ENCODE assay signal across 20 cellular contexts in genomic region chr11:48114740-48115139, GRCh38.
DNase-seq lines count a peak whose midpoint lies in the region; ATAC-seq, FAIRE-seq and TF ChIP-seq lines count a peak whose summit lies in the region.
"Had no signal": no experiment of that assay in that cellular context is flagged by ENCODE, and none has a peak within 500 bp of the region (broad histone marks: within the 10 kb centered on the region; RNA-seq: fewer than 3 reads in every experiment).

No MANE protein-coding gene starts in this region.

- H3K4me3 ChIP-seq in HepG2 (replicated peaks in 1 of 3; ENCODE audit: insufficient read depth in 1 of 3, low read depth in 2 of 3, low read length in 3 of 3) (no peak overlapping the region), right lobe of liver (no peak overlapping the region), GM12878 (no peak overlapping the region)
- H3K4me3 ChIP-seq: BLaER1, GM23338 had no signal

- ATAC-seq in HepG2 (no peak), right lobe of liver (no peak), GM12878 (no peak), HG02798 (IDR thresholded peaks at IDR 0.05; ENCODE audit: poor library complexity, unreplicated experiment) (no peak)
- ATAC-seq in stimulated activated effector memory CD8-positive, alpha-beta T cell treated with anti-CD3 and anti-CD28 coated beads, Interleukin-12 subunit alpha, Interleukin-12 subunit beta, amount 100 ng/mL, for 72 hours: no peak
- ATAC-seq: GM23338 had no signal

- intact Hi-C loops in HepG2 (cut with micrococcal nuclease; ENCODE audit: unreplicated experiment): loop anchor here (5.0 kb wide), 1 partner anchor 1883 kb away; no protein-coding TSS in a partner anchor
- intact Hi-C loops in right lobe of liver (cut with DNase I): loop anchor here in 1 of 2 donors (5.0 kb wide), 1 partner anchor 182 kb away; no protein-coding TSS in a partner anchor
- intact Hi-C loops in GM12878 (cut with micrococcal nuclease; ENCODE audit: unreplicated experiment): no loop called here

- H3K79me2 ChIP-seq in HepG2 (ENCODE audit: insufficient read depth, low read length): no peaks in the 10 kb centered on the region
- no peaks in the 10 kb centered on the region for H3K79me2 ChIP-seq in GM12878 (ENCODE audit: control insufficient read depth, insufficient read depth, low read length)

- WGBS in HepG2 (ENCODE audit: low lambda C conversion rate): 37% methylated on average over 1 of the region's 1 CpG
- WGBS in right lobe of liver (ENCODE audit: insufficient coverage, low coverage, low lambda C conversion rate, missing lambda C conversion rate): 83% methylated on average over 1 of the region's 1 CpG
- WGBS in GM12878 (ENCODE audit: insufficient coverage, insufficient replicate concordance, low lambda C conversion rate, missing lambda C conversion rate): 5% methylated on average over 1 of the region's 1 CpG

- BruUV-seq in HepG2 (replicated peaks; lab: Mats Ljungman, UMichigan) (no TSS peak), GM12878 (replicated peaks; lab: Mats Ljungman, UMichigan) (no TSS peak)

- peaks cover 13% of the 10 kb centered on the region for H3K9me3 Mint-ChIP-seq in stimulated activated effector memory CD8-positive, alpha-beta T cell treated with anti-CD3 and anti-CD28 coated beads, Interleukin-12 subunit alpha, Interleukin-12 subunit beta, amount 100 ng/mL, for 72 hours

- peaks cover 87% of the 10 kb centered on the region for H3K36me3 Mint-ChIP-seq in stimulated activated effector memory CD8-positive, alpha-beta T cell treated with anti-CD3 and anti-CD28 coated beads, Interleukin-12 subunit alpha, Interleukin-12 subunit beta, amount 100 ng/mL, for 72 hours

- TF ChIP-seq CTCF in HepG2 (CRISPR knock-in tag; IDR thresholded peaks at IDR 0.05) (no peak), right lobe of liver (IDR thresholded peaks at IDR 0.05) (no peak), GM12878 (IDR thresholded peaks at IDR 0.05 in 2 of 3, conservative IDR thresholded peaks at IDR 0.05 in 1 of 3; ENCODE audit: control insufficient read depth in 2 of 3, extremely low read depth in 1 of 3, insufficient read depth in 1 of 3, low read depth in 3 of 3, low read length in 3 of 3) (no peak)

- POLR2A ChIA-PET in HepG2 (lab: Yijun Ruan, JAX): no interaction called here
- POLR2A ChIA-PET in GM12878 (lab: Charles Lee): no interaction called here

- DNase-seq in NCI-H2171 treated with DMSO at 0.1 percent for 48 hours (lab: John Stamatoyannopoulos, UW) (peak; percentile 9), NCI-H2171 (lab: John Stamatoyannopoulos, UW) (no peak), HepG2 (ENCODE audit: low spot score) (no peak), right lobe of liver (no peak), GM12878 (ENCODE audit: low read depth, low spot score) (no peak), COLO829 (ENCODE audit: low spot score) (no peak)
- no peak for DNase-seq in stimulated activated effector memory CD8-positive, alpha-beta T cell treated with anti-CD3 and anti-CD28 coated beads, Interleukin-12 subunit alpha, Interleukin-12 subunit beta, amount 100 ng/mL, for 72 hours (ENCODE audit: low spot score in 2 of 2)
- DNase-seq: 8988T, AML-193, Calu3, DMS153, DMS79 treated with DMSO at 0.1 percent for 48 hours, EL, H7 had no signal

- in situ Hi-C loops in HepG2 (cut with HindIII; ENCODE audit: extremely low pct_ligation_motif_present, low pct_unique_long_range_greater_than_20kb) (loop anchor here (5.0 to 10.0 kb wide), 2 partner anchors 150 to 177 kb away; no protein-coding TSS in a partner anchor), GM12878 (cut with MboI) (no loop called here)

- H3K27ac Mint-ChIP-seq in stimulated activated effector memory CD8-positive, alpha-beta T cell treated with anti-CD3 and anti-CD28 coated beads, Interleukin-12 subunit alpha, Interleukin-12 subunit beta, amount 100 ng/mL, for 72 hours: peak overlapping the region; percentile 11
- H3K27ac Mint-ChIP-seq: GM23338 had no signal

- no peak for TF ChIP-seq RAD21 in HepG2 (CRISPR knock-in tag; IDR thresholded peaks at IDR 0.05)
- no peak for TF ChIP-seq RAD21 in GM12878 (IDR thresholded peaks at IDR 0.05; ENCODE audit: insufficient read depth, low read depth, low read length)

- H3K9me3 ChIP-seq in HepG2 (ENCODE audit: low read length): peaks cover 12% of the 10 kb centered on the region
- H3K9me3 ChIP-seq in right lobe of liver: peaks cover 0 to 4% (median 0%) of the 10 kb centered on the region in 4 donors
- peaks cover 9% of the 10 kb centered on the region; the same call in 2 of the 3 replicates for H3K9me3 ChIP-seq in GM12878 (replicated peaks; ENCODE audit: control insufficient read depth, insufficient read depth, low read length)

- H3K9ac ChIP-seq in HepG2 (ENCODE audit: insufficient read depth, low read depth, low read length) (no peak overlapping the region), GM12878 (ENCODE audit: control insufficient read depth, insufficient read depth, low read length) (no peak overlapping the region)
- H3K9ac ChIP-seq: BLaER1 had no signal

- H2AFZ ChIP-seq in HepG2 (ENCODE audit: low read length) (no peak overlapping the region), GM12878 (ENCODE audit: control insufficient read depth, low read depth, low read length) (no peak overlapping the region)
- H2AFZ ChIP-seq: GM23338 had no signal

- no peak overlapping the region for H3K4me2 ChIP-seq in HepG2 (ENCODE audit: low read depth, low read length)
- H3K4me2 ChIP-seq in GM12878 (ENCODE audit: control insufficient read depth, insufficient read depth): no peak overlapping the region
- H3K4me2 ChIP-seq: BLaER1, GM23338 had no signal

- H4K20me1 ChIP-seq in HepG2 (ENCODE audit: insufficient read depth, low read length): no peaks in the 10 kb centered on the region
- H4K20me1 ChIP-seq in GM12878 (ENCODE audit: control insufficient read depth, insufficient read depth): no peaks in the 10 kb centered on the region
- H4K20me1 ChIP-seq: BLaER1 had no signal

- H3K27me3 ChIP-seq in HepG2 (ENCODE audit: control insufficient read depth in 1 of 2, insufficient read depth in 2 of 2, low read length in 2 of 2): no peaks in the 10 kb centered on the region
- H3K27me3 ChIP-seq in right lobe of liver: no peaks in the 10 kb centered on the region
- H3K27me3 ChIP-seq in GM12878 (replicated peaks in 1 of 2; ENCODE audit: control insufficient read depth in 2 of 2, insufficient read depth in 2 of 2, low read length in 1 of 2): no peaks in the 10 kb centered on the region
- H3K27me3 ChIP-seq: BLaER1 had no signal

- H3K4me3 Mint-ChIP-seq in stimulated activated effector memory CD8-positive, alpha-beta T cell treated with anti-CD3 and anti-CD28 coated beads, Interleukin-12 subunit alpha, Interleukin-12 subunit beta, amount 100 ng/mL, for 72 hours: no peak overlapping the region
- H3K4me3 Mint-ChIP-seq: GM23338 had no signal

- RAD21 ChIA-PET in GM12878 (lab: Charles Lee; ENCODE audit: unreplicated experiment): no interaction called here

- SMC1A ChIA-PET in GM12878 (lab: Charles Lee; ENCODE audit: uncharacterized antibody, unreplicated experiment): interaction anchor here (11.3 kb wide), 1 partner anchor 179 kb away, joined by 234 read pairs; no protein-coding TSS in a partner anchor

- H3K36me3 ChIP-seq in HepG2 (replicated peaks in 1 of 2; ENCODE audit: control insufficient read depth in 1 of 2, insufficient read depth in 2 of 2, low read length in 2 of 2) (no peaks in the 10 kb centered on the region), right lobe of liver (no peaks in the 10 kb centered on the region), GM12878 (ENCODE audit: control insufficient read depth in 2 of 2, insufficient read depth in 2 of 2, low read length in 1 of 2) (0 out of 4 replicates have a peak, but pooled peaks cover 0 to 6% of the 10 kb centered on the region in 2 experiments)

- H3K4me1 Mint-ChIP-seq in stimulated activated effector memory CD8-positive, alpha-beta T cell treated with anti-CD3 and anti-CD28 coated beads, Interleukin-12 subunit alpha, Interleukin-12 subunit beta, amount 100 ng/mL, for 72 hours: peaks cover 14% of the 10 kb centered on the region

- TF ChIP-seq POLR2A in HepG2 (IDR thresholded peaks at IDR 0.05; ENCODE audit: insufficient read depth in 1 of 2, low read depth in 2 of 2, low read length in 2 of 2) (no peak), right lobe of liver (IDR thresholded peaks at IDR 0.05) (no peak), GM12878 (IDR thresholded peaks at IDR 0.05; ENCODE audit: low read depth, low read length) (no peak)

- CTCF ChIA-PET in HepG2 (lab: Yijun Ruan, JAX; ENCODE audit: low intra/inter-chr PET ratio, low total read pairs) (no interaction called here), GM12878 (lab: Yijun Ruan, JAX) (interaction anchor here (0.6 to 1.8 kb wide), 2 partner anchors 161 to 180 kb away, joined by 4 to 8 read pairs; no protein-coding TSS in a partner anchor)

- FAIRE-seq in HepG2 (lab: Jason Lieb, UNC) (no peak), GM12878 (lab: Jason Lieb, UNC) (no peak)
- FAIRE-seq: G401.6, GM12892, HTR-8/SVneo had no signal

- no peak for TF ChIP-seq EP300 in HepG2 (IDR thresholded peaks at IDR 0.05; ENCODE audit: low read depth in 2 of 2, low read length in 2 of 2)
- TF ChIP-seq EP300 in HepG2 (CRISPR knock-in tag; IDR thresholded peaks at IDR 0.05; ENCODE audit: borderline replicate concordance): no peak
- no peak for TF ChIP-seq EP300 in GM12878 (IDR thresholded peaks at IDR 0.05; ENCODE audit: borderline replicate concordance in 1 of 2, control insufficient read depth in 1 of 2, low read depth in 2 of 2, low read length in 2 of 2)

- peaks cover 6% of the 10 kb centered on the region for H3K4me1 ChIP-seq in HepG2 (ENCODE audit: insufficient read depth, low read length)
- H3K4me1 ChIP-seq in right lobe of liver: peaks cover 0 to 6% (median 5%) of the 10 kb centered on the region in 4 donors
- peaks cover 5% of the 10 kb centered on the region; the same call in 1 of the 2 replicates for H3K4me1 ChIP-seq in GM12878 (ENCODE audit: control insufficient read depth, insufficient read depth, low read length)

- H3K27ac ChIP-seq in HepG2 (ENCODE audit: extremely low read length, insufficient read depth, low read length): no peak overlapping the region
- no peak overlapping the region for H3K27ac ChIP-seq in right lobe of liver
- H3K27ac ChIP-seq in GM12878 (ENCODE audit: control insufficient read depth, insufficient read depth): no peak overlapping the region
- H3K27ac ChIP-seq: BLaER1 had no signal

TF ChIP-seq in GM12878, 131 proteins besides CTCF, POLR2A, EP300 and RAD21:
- no peak for TF ChIP-seq YY1 (IDR thresholded peaks at IDR 0.05; ENCODE audit: low read depth, low read length)
- TF ChIP-seq CBX5 (IDR thresholded peaks at IDR 0.05; ENCODE audit: low read depth): peak; percentile 65; the same call in 1 of the 2 replicates
TF ChIP-seq in GM12878: peak in this region for 1.
